ENCODE assay signal across 2 cellular contexts in genomic region chr4:79334341-79334740, GRCh38.
TF ChIP-seq lines count a peak whose summit lies in the region.

No MANE protein-coding gene starts in this region.

TF ChIP-seq in IMR-90, 13 proteins besides CTCF, POLR2A, EP300 and RAD21 (continued from another document):
- 0 out of 2 replicates have a peak, but pooled peaks have one; percentile 16 for TF ChIP-seq CEBPB (IDR thresholded peaks at IDR 0.05; ENCODE audit: low read depth, low read length)
TF ChIP-seq in IMR-90: peak in this region for 1.

TF ChIP-seq in K562, 482 proteins besides CTCF, POLR2A, EP300 and RAD21:
- TF ChIP-seq ELK1 (CRISPR knock-in tag; IDR thresholded peaks at IDR 0.05) (no peak), CEBPB (tag; IDR thresholded peaks at IDR 0.05) (peak; percentile 62), CEBPG (CRISPR knock-in tag; IDR thresholded peaks at IDR 0.05) (no peak), CEBPG (tag; conservative IDR thresholded peaks at IDR 0.05 in 1 of 2, IDR thresholded peaks at IDR 0.05 in 1 of 2) (peak in 1 of 2 experiments; percentile 52; a peak in 2 of 4 replicates), ZBTB5 (IDR thresholded peaks at IDR 0.05) (no peak)
TF ChIP-seq in K562: peak in this region for 2.
